16 cellular contexts compared by ENCODE assay signal in genomic region chr12:45290218-45290609, GRCh38.
A peak's percentile ranks its signal among the peaks of the same experiment; 100 is the strongest.
DNase-seq lines count a peak whose midpoint lies in the region; ATAC-seq, FAIRE-seq and TF ChIP-seq lines count a peak whose summit lies in the region.
"Had no signal": no experiment of that assay in that cellular context is flagged by ENCODE, and none has a peak within 500 bp of the region (broad histone marks: within the 10 kb centered on the region; RNA-seq: fewer than 3 reads in every experiment).

No MANE protein-coding gene starts in this region.

- DNase-seq in A549 (ENCODE audit: low read depth in 1 of 2, low spot score in 1 of 2), result peak in 1 of 2 experiments; percentile 38
- peak; percentile 70 for DNase-seq in HS-5 (ENCODE audit: low read depth)
- no peak for DNase-seq in K562 (ENCODE audit: extremely low read depth in 1 of 4, low spot score in 3 of 4)
- DNase-seq in kidney tubule cell (ENCODE audit: low spot score), result peak; percentile 46
- DNase-seq in H9, result no peak
- DNase-seq: naive thymus-derived CD4-positive, alpha-beta T cell; NCI-H1417 treated with DMSO at 0.1 percent for 48 hours; NCI-H774; small intestine had no signal

- CTCF ChIA-PET in A549 (lab: Yijun Ruan, JAX), result interaction anchor here (5.6 kb wide), 1 partner anchor 21 kb away, joined by 27 read pairs; no protein-coding TSS in a partner anchor
- CTCF ChIA-PET in K562 (lab: Yijun Ruan, JAX; ENCODE audit: low intra/inter-chr PET ratio), result no interaction called here

- no TSS peak for BruUV-seq in K562 (replicated peaks; lab: Mats Ljungman, UMichigan)

- H2BK12ac ChIP-seq in H9 (ENCODE audit: insufficient read length, low read depth, low read length), result no peak overlapping the region

- FAIRE-seq in A549 (lab: Jason Lieb, UNC) (no peak), K562 (lab: Jason Lieb, UNC) (peak; percentile 57)
- FAIRE-seq: islet of Langerhans, small intestine had no signal

- H3K27me3 Mint-ChIP-seq in H9 (ENCODE audit: low read depth), result no peaks in the 10 kb centered on the region
- H3K27me3 Mint-ChIP-seq: activated T-helper 17 cell treated with anti-CD3 and anti-CD28 coated beads, Interleukin-2, amount 50 U/mL, for 72 hours; naive thymus-derived CD4-positive, alpha-beta T cell had no signal

- H3K27ac Mint-ChIP-seq in H9, result no peak overlapping the region
- H3K27ac Mint-ChIP-seq: activated T-helper 17 cell treated with anti-CD3 and anti-CD28 coated beads, Interleukin-2, amount 50 U/mL, for 72 hours had no signal

- no peak overlapping the region for H3K18ac ChIP-seq in H9 (ENCODE audit: insufficient read length, low read depth, low read length)

- TF ChIP-seq EP300 in A549 (IDR thresholded peaks at IDR 0.05), result no peak
- TF ChIP-seq EP300 in K562 (IDR thresholded peaks at IDR 0.05; ENCODE audit: low read length), result no peak

- no peaks in the 10 kb centered on the region for H3K9me3 Mint-ChIP-seq in H9
- H3K9me3 Mint-ChIP-seq: activated T-helper 17 cell treated with anti-CD3 and anti-CD28 coated beads, Interleukin-2, amount 50 U/mL, for 72 hours had no signal

- no peak overlapping the region for H2BK20ac ChIP-seq in H9 (ENCODE audit: low read depth, low read length, poor library complexity, severe bottlenecking)

- TF ChIP-seq POLR2A in A549 (IDR thresholded peaks at IDR 0.05; ENCODE audit: low read length) (no peak), K562 (conservative IDR thresholded peaks at IDR 0.05) (no peak)

- no peaks in the 10 kb centered on the region for H3K36me3 ChIP-seq in K562 (ENCODE audit: control insufficient read depth, insufficient read depth, low read length)
- H3K36me3 ChIP-seq: cardiac muscle cell had no signal

- H4K8ac ChIP-seq in H9 (replicated peaks; ENCODE audit: insufficient read length, low read depth, low read length), result no peak overlapping the region

- no peak overlapping the region for H2BK5ac ChIP-seq in H9 (ENCODE audit: insufficient read length, low read length)

- POLR2A ChIA-PET in A549 (lab: Yijun Ruan, JAX), result no interaction called here
- POLR2A ChIA-PET in K562 (lab: Yijun Ruan, JAX), result interaction anchor here (1.1 to 2.2 kb wide), 2 partner anchors 8 to 10 kb away, joined by 5 to 8 read pairs; no protein-coding TSS in a partner anchor

- no peaks in the 10 kb centered on the region for H3K9me3 ChIP-seq in A549
- H3K9me3 ChIP-seq in K562 (replicated peaks; ENCODE audit: control insufficient read depth, insufficient read depth, low read depth, low read length), result no peaks in the 10 kb centered on the region
- no peaks in the 10 kb centered on the region for H3K9me3 ChIP-seq in H9 (ENCODE audit: control insufficient read depth, low read depth, low read length)

- no peaks in the 10 kb centered on the region; the same call in 2 of the 3 replicates for H3K79me2 ChIP-seq in K562 (ENCODE audit: control insufficient read depth, insufficient read depth, low read length)
- no peaks in the 10 kb centered on the region for H3K79me2 ChIP-seq in H9 (ENCODE audit: insufficient read depth, low read length)

- H3K4ac ChIP-seq in H9 (ENCODE audit: low read depth, low read length), result no peak overlapping the region

- no peak overlapping the region for H3K4me2 ChIP-seq in A549
- H3K4me2 ChIP-seq in K562 (ENCODE audit: insufficient read depth, low read length), result no peak overlapping the region
- no peak overlapping the region for H3K4me2 ChIP-seq in H9 (ENCODE audit: insufficient read depth, insufficient read length, low read length)

- no peak overlapping the region for H3K14ac ChIP-seq in H9 (ENCODE audit: insufficient read depth, low read length)

- no peak overlapping the region for H3K4me3 ChIP-seq in A549
- no peak overlapping the region for H3K4me3 ChIP-seq in K562
- H3K4me3 ChIP-seq: cardiac muscle cell, SK-N-MC had no signal

- H3K4me1 Mint-ChIP-seq in H9, result peaks cover 17% of the 10 kb centered on the region in 2 experiments

- H3K27ac ChIP-seq in A549 (no peak overlapping the region), K562 (ENCODE audit: extremely low read depth, low read depth, low read length) (no peak overlapping the region; the same call in 2 of the 3 replicates), H9 (ENCODE audit: insufficient read length, low read depth, low read length) (no peak overlapping the region)
- H3K27ac ChIP-seq: cardiac muscle cell, SK-N-MC had no signal

- TF ChIP-seq CTCF in A549 (IDR thresholded peaks at IDR 0.05) (no peak), K562 (IDR thresholded peaks at IDR 0.05 in 2 of 3, conservative IDR thresholded peaks at IDR 0.05 in 1 of 3; ENCODE audit: insufficient read depth in 2 of 3, low read depth in 1 of 3, low read length in 3 of 3) (no peak), H9 (conservative IDR thresholded peaks at IDR 0.05) (no peak)

- H3K56ac ChIP-seq in H9 (ENCODE audit: insufficient read length, low read depth, low read length), result no peak overlapping the region

- 0 out of 7 replicates have a peak, but pooled peaks cover 0 to 2% (median 0%) of the 10 kb centered on the region in 3 experiments for H3K36me3 Mint-ChIP-seq in H9 (ENCODE audit: insufficient read depth in 1 of 3, low read depth in 3 of 3)

- no peaks in the 10 kb centered on the region for H3K27me3 ChIP-seq in K562 (ENCODE audit: control insufficient read depth in 2 of 2, insufficient read depth in 2 of 2, low read length in 2 of 2)
- H3K27me3 ChIP-seq in H9 (ENCODE audit: insufficient read depth, low read length), result no peaks in the 10 kb centered on the region
- H3K27me3 ChIP-seq: cardiac muscle cell had no signal

- ATAC-seq in A549 (peak in 1 of 2 experiments; percentile 54; a peak in 3 of 6 replicates), K562 (no peak), HG03095 (IDR thresholded peaks at IDR 0.05; ENCODE audit: unreplicated experiment) (no peak), HG02970 (IDR thresholded peaks at IDR 0.05; ENCODE audit: low FRiP score, unreplicated experiment) (no peak), HG02885 (IDR thresholded peaks at IDR 0.05; ENCODE audit: poor library complexity, unreplicated experiment) (no peak)
- ATAC-seq: activated T-helper 17 cell treated with anti-CD3 and anti-CD28 coated beads, Interleukin-2, amount 50 U/mL, for 72 hours; naive thymus-derived CD4-positive, alpha-beta T cell had no signal

- TF ChIP-seq RAD21 in A549 (conservative IDR thresholded peaks at IDR 0.05 in 1 of 2, IDR thresholded peaks at IDR 0.05 in 1 of 2) (no peak), K562 (CRISPR knock-in tag; conservative IDR thresholded peaks at IDR 0.05 in 1 of 2, IDR thresholded peaks at IDR 0.05 in 1 of 2) (no peak)

- no peaks in the 10 kb centered on the region for H3K9me1 ChIP-seq in K562 (ENCODE audit: control insufficient read depth, insufficient read depth, low read length)

- no peak overlapping the region for H2BK15ac ChIP-seq in H9 (ENCODE audit: low read depth, low read length)

- WGBS in A549 (ENCODE audit: missing lambda C conversion rate), result 92% methylated on average over 2 of the region's 2 CpGs
- 41% methylated on average over 2 of the region's 2 CpGs for WGBS in K562 (ENCODE audit: insufficient coverage, low coverage, missing lambda C conversion rate)
- no CpG with 5 or more reads among the region's 2 CpGs for WGBS in H9 (ENCODE audit: extremely low coverage, insufficient read length, low lambda C conversion rate)

- H4K5ac ChIP-seq in H9 (ENCODE audit: insufficient read length, low read depth, low read length), result no peak overlapping the region

- H3K23me2 ChIP-seq in H9 (ENCODE audit: insufficient read length, low read depth, low read length, poor library complexity, severe bottlenecking), result no peaks in the 10 kb centered on the region

- in situ Hi-C loops in K562 (cut with MboI), result no loop called here

- no peak overlapping the region for H2AK5ac ChIP-seq in H9 (ENCODE audit: insufficient read length, low read length)

- H4K20me1 ChIP-seq in K562 (replicated peaks; ENCODE audit: control insufficient read depth, insufficient read depth, low read length), result no peaks in the 10 kb centered on the region
- H4K20me1 ChIP-seq in H9 (ENCODE audit: control insufficient read depth, insufficient read depth, insufficient read length), result no peaks in the 10 kb centered on the region

- intact Hi-C loops in K562 (cut with micrococcal nuclease), result no loop called here

- H3K79me1 ChIP-seq in H9 (ENCODE audit: insufficient read depth, low read depth, low read length, poor library complexity, severe bottlenecking), result no peaks in the 10 kb centered on the region

- H3K4me3 Mint-ChIP-seq in H9, result no peak overlapping the region
- H3K4me3 Mint-ChIP-seq: activated T-helper 17 cell treated with anti-CD3 and anti-CD28 coated beads, Interleukin-2, amount 50 U/mL, for 72 hours; naive thymus-derived CD4-positive, alpha-beta T cell had no signal

- H3K23ac ChIP-seq in H9 (ENCODE audit: insufficient read length, low read depth, low read length), result no peak overlapping the region

- H2BK120ac ChIP-seq in H9 (ENCODE audit: low read depth, low read length, poor library complexity, severe bottlenecking), result no peak overlapping the region

- H2AFZ ChIP-seq in K562 (ENCODE audit: low read depth, low read length) (no peak overlapping the region), H9 (ENCODE audit: low read length) (no peak overlapping the region)

- H3K9ac ChIP-seq in K562 (ENCODE audit: insufficient read depth in 1 of 2, low read depth in 2 of 2, low read length in 2 of 2) (no peak overlapping the region), H9 (ENCODE audit: extremely low read depth, insufficient read length, low read length) (no peak overlapping the region)

- H4K91ac ChIP-seq in H9 (ENCODE audit: insufficient read length, low read depth, low read length), result no peak overlapping the region

- H3K4me1 ChIP-seq in A549, result peaks cover 33% of the 10 kb centered on the region
- H3K4me1 ChIP-seq in K562 (replicated peaks in 1 of 2; ENCODE audit: control insufficient read depth in 2 of 2, insufficient read depth in 2 of 2, low read length in 2 of 2), result peaks cover 6 to 17% of the 10 kb centered on the region in 2 experiments
- no peaks in the 10 kb centered on the region; the same call in 1 of the 2 replicates for H3K4me1 ChIP-seq in H9 (ENCODE audit: insufficient read depth, low read length)

- no peak overlapping the region for H3T11ph ChIP-seq in H9 (ENCODE audit: low read length)

TF ChIP-seq in A549, 52 proteins besides CTCF, POLR2A, EP300 and RAD21 (continues in another document):
- no peak for TF ChIP-seq MYC (IDR thresholded peaks at IDR 0.05; ENCODE audit: borderline replicate concordance, low read length)

TF ChIP-seq in K562, 482 proteins besides CTCF, POLR2A, EP300 and RAD21 (continues in another document):
- TF ChIP-seq HMBOX1 (IDR thresholded peaks at IDR 0.05), result peak; percentile 19; the same call in 1 of the 2 replicates

Comparison
In these comparisons a context has a peak if more than half of its experiments do, and no peak if none do; other contexts are left out.
1. DNase-seq: peak in HS-5 (single experiment) and kidney tubule cell (single experiment); none in K562 (0 of 4) and H9 (single experiment).